ENCODE assay signal across 34 cellular contexts in the genomic region with DNA sequence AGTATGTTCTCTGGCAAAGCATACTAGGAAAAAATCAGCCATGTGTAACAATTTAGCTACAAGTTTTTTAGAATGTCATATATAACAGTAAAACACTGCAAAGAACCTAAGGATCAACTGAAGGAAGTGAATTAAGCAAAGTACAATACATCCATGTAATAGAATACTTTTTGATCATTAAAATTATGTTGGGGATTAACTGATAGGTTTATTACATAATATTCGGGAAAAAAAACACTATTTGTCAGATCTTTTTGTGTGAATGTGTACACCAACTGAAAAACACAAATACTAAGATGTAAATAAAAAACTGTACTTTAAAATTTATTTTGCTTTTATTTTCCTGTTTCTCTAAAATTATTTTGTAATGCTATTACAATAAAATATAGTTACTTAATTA.
"Had no signal": no experiment of that assay in that cellular context is flagged by ENCODE, and none has a peak within 500 bp of the region (broad histone marks: within the 10 kb centered on the region; RNA-seq: fewer than 3 reads in every experiment).

No MANE protein-coding gene starts in this region.

- H3K4me1 ChIP-seq: adrenal gland, ascending aorta, body of pancreas, breast epithelium had no signal

- H3K27me3 ChIP-seq: adrenal gland, ascending aorta, body of pancreas, brain microvascular endothelial cell, breast epithelium had no signal

- H3K4me3 ChIP-seq: adrenal gland, ascending aorta, body of pancreas, breast epithelium, cardiac muscle cell had no signal

- FAIRE-seq: astrocyte, bronchial epithelial cell had no signal

- H3K36me3 ChIP-seq: adrenal gland, ascending aorta, brain microvascular endothelial cell, breast epithelium, cardiac muscle cell had no signal

- DNase-seq: activated effector memory CD4-positive, alpha-beta T cell treated with anti-CD3 and anti-CD28 coated beads, Interleukin-2, amount 50 U/mL, for 16 hours; activated effector memory CD4-positive, alpha-beta T cell treated with Interleukin-2 at 50 U/mL for 16 hours; activated gamma-delta T cell; activated gamma-delta T cell treated with Interleukin-2 at 50 U/mL for 16 hours; activated naive CD4-positive, alpha-beta T cell; activated naive CD4-positive, alpha-beta T cell treated with anti-CD3 and anti-CD28 coated beads for 36 hours; activated naive CD4-positive, alpha-beta T cell treated with anti-CD3 and anti-CD28 coated beads, Interleukin-2, amount 10 ng/mL, durations not matched to agents 7 days and 5 days; activated naive CD4-positive, alpha-beta T cell treated with anti-CD3 and anti-CD28 coated beads, Interleukin-2, amount 50 U/mL, for 16 hours; activated naive CD4-positive, alpha-beta T cell treated with Interleukin-2 at 50 U/mL for 16 hours; activated naive CD8-positive, alpha-beta T cell treated with anti-CD3 and anti-CD28 coated beads for 36 hours; activated naive CD8-positive, alpha-beta T cell treated with anti-CD3 and anti-CD28 coated beads, Interleukin-2, amount 10 ng/mL, durations not matched to agents 7 days and 5 days; activated naive CD8-positive, alpha-beta T cell treated with anti-CD3 and anti-CD28 coated beads, Interleukin-2, amount 50 U/mL, for 24 hours; activated T-cell treated with anti-CD3 and anti-CD28 coated beads, Interleukin-2, amount 50 U/mL, for 1 hour; activated T-cell treated with anti-CD3 and anti-CD28 coated beads, Interleukin-2, amount 50 U/mL, for 24 hours; activated T-cell treated with anti-CD3 and anti-CD28 coated beads, Interleukin-2, amount 50 U/mL, for 4 hours; activated T-cell treated with anti-CD3 and anti-CD28 coated beads, Interleukin-2, amount 50 U/mL, for 48 hours; activated T-cell treated with anti-CD3 and anti-CD28 coated beads, Interleukin-2, amount 50 U/mL, for 72 hours; adrenal gland; amniotic stem cell; amygdala; anterior cingulate cortex; aorta; body of pancreas; brain microvascular endothelial cell; caudate nucleus; central memory CD4-positive, alpha-beta T cell; cerebellar nuclear complex had no signal

- ATAC-seq: activated naive CD4-positive, alpha-beta T cell treated with anti-CD3 and anti-CD28 coated beads, Interleukin-2, amount 50 U/mL, for 72 hours; activated naive CD8-positive, alpha-beta T cell treated with anti-CD3 and anti-CD28 coated beads, Interleukin-2, amount 50 U/mL, for 24 hours; activated T-cell treated with anti-CD3 and anti-CD28 coated beads, Interleukin-2, amount 50 U/mL, for 4 hours; activated T-cell treated with anti-CD3 and anti-CD28 coated beads, Interleukin-2, amount 50 U/mL, for 72 hours; activated T-helper 17 cell treated with anti-CD3 and anti-CD28 coated beads, Interleukin-2, amount 50 U/mL, for 72 hours; body of pancreas had no signal

- H3K27ac ChIP-seq: adrenal gland, ascending aorta, body of pancreas, brain microvascular endothelial cell, breast epithelium, cardiac muscle cell had no signal

- H3K9me3 ChIP-seq: adrenal gland, ascending aorta, body of pancreas, breast epithelium had no signal
